Comparison of ENCODE assay signal across 1 cellular context in the genomic region with DNA sequence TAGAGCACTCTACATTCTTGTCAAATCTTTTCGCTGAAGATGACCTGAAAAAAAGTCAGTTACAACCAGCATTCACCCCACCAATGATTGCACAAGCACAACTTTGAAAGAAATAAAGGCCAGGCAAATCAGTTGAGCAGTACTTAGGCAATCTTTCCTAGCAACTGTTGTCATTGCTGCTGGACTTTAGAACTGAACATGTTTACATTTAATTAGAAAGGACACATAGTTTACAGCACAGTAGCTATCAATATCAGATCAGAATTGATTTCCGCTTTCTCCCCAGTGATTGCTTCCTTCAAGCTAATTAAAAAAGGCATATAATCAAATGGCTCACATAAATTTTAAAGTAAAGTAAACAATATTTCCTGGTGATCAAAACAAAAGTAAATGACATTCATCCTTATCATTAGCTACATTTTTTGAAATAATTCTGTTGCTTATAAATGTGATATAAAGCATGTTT.
TF ChIP-seq lines count a peak whose summit lies in the region.

No MANE protein-coding gene starts in this region.

TF ChIP-seq in HepG2, 621 proteins besides CTCF, POLR2A, EP300 and RAD21 (continued from another document and continues in another):
- TF ChIP-seq, protein P1, sequence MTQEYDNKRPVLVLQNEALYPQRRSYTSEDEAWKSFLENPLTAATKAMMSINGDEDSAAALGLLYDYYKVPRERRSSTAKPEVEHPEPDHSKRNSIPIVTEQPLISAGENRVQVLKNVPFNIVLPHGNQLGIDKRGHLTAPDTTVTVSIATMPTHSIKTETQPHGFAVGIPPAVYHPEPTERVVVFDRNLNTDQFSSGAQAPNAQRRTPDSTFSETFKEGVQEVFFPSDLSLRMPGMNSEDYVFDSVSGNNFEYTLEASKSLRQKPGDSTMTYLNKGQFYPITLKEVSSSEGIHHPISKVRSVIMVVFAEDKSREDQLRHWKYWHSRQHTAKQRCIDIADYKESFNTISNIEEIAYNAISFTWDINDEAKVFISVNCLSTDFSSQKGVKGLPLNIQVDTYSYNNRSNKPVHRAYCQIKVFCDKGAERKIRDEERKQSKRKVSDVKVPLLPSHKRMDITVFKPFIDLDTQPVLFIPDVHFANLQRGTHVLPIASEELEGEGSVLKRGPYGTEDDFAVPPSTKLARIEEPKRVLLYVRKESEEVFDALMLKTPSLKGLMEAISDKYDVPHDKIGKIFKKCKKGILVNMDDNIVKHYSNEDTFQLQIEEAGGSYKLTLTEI (CRISPR knock-in tag; conservative IDR thresholded peaks at IDR 0.05): no peak
- TF ChIP-seq ZNF629 (CRISPR knock-in tag; conservative IDR thresholded peaks at IDR 0.05) (peak; percentile 72), CAMTA2 (CRISPR knock-in tag; IDR thresholded peaks at IDR 0.05; ENCODE audit: borderline replicate concordance) (no peak), GTF2F1 (IDR thresholded peaks at IDR 0.05; ENCODE audit: low read length) (no peak), CREB1 (IDR thresholded peaks at IDR 0.05) (peak; percentile 81), CREB1 (CRISPR knock-in tag; IDR thresholded peaks at IDR 0.05) (peak; percentile 94; the same call in 1 of the 2 replicates), ZNF441 (CRISPR knock-in tag; IDR thresholded peaks at IDR 0.05; ENCODE audit: borderline replicate concordance) (peak; percentile 85; the same call in 1 of the 2 replicates), ESRRA (CRISPR knock-in tag; IDR thresholded peaks at IDR 0.05; ENCODE audit: low read depth) (peak; percentile 94), RARG (CRISPR knock-in tag; IDR thresholded peaks at IDR 0.05; ENCODE audit: low read depth) (no peak), SMAD3 (CRISPR knock-in tag; IDR thresholded peaks at IDR 0.05) (peak; percentile 100), MYNN (CRISPR knock-in tag; IDR thresholded peaks at IDR 0.05; ENCODE audit: low read depth) (no peak), ZNF44 (CRISPR knock-in tag; IDR thresholded peaks at IDR 0.05) (peak; percentile 98), SOX5 (CRISPR knock-in tag; IDR thresholded peaks at IDR 0.05; ENCODE audit: borderline replicate concordance) (peak; percentile 99), ZFP90 (CRISPR knock-in tag; IDR thresholded peaks at IDR 0.05; ENCODE audit: borderline replicate concordance) (peak; percentile 98), KMT2B (CRISPR knock-in tag; IDR thresholded peaks at IDR 0.05) (peak; percentile 81; the same call in 1 of the 2 replicates), ZNF567 (CRISPR knock-in tag; IDR thresholded peaks at IDR 0.05; ENCODE audit: borderline replicate concordance) (no peak; the same call in 1 of the 2 replicates), NCOA2 (CRISPR knock-in tag; IDR thresholded peaks at IDR 0.05) (peak; percentile 100), KMT2A (CRISPR knock-in tag; IDR thresholded peaks at IDR 0.05) (peak; percentile 88; the same call in 1 of the 2 replicates), ZNF570 (CRISPR knock-in tag; IDR thresholded peaks at IDR 0.05; ENCODE audit: borderline replicate concordance) (0 out of 2 replicates have a peak, but pooled peaks have one; percentile 75), ZNF207 (IDR thresholded peaks at IDR 0.05; ENCODE audit: borderline replicate concordance) (no peak), MBNL3 (CRISPR knock-in tag; conservative IDR thresholded peaks at IDR 0.05) (no peak), SMARCE1 (IDR thresholded peaks at IDR 0.05; ENCODE audit: borderline replicate concordance) (peak; percentile 98), CC2D1A (CRISPR knock-in tag; IDR thresholded peaks at IDR 0.05) (no peak), FOXC1 (CRISPR knock-in tag; IDR thresholded peaks at IDR 0.05; ENCODE audit: borderline replicate concordance) (no peak; the same call in 1 of the 2 replicates), ZNF543 (CRISPR knock-in tag; IDR thresholded peaks at IDR 0.05) (peak; percentile 92; the same call in 1 of the 2 replicates), SALL1 (CRISPR knock-in tag; IDR thresholded peaks at IDR 0.05) (peak; percentile 100; the same call in 1 of the 2 replicates), GPN1 (CRISPR knock-in tag; IDR thresholded peaks at IDR 0.05; ENCODE audit: borderline replicate concordance) (no peak), ZNF558 (CRISPR knock-in tag; IDR thresholded peaks at IDR 0.05; ENCODE audit: borderline replicate concordance) (no peak), ZNF703 (CRISPR knock-in tag; IDR thresholded peaks at IDR 0.05; ENCODE audit: borderline replicate concordance) (peak; percentile 61; the same call in 1 of the 2 replicates), ZNF224 (CRISPR knock-in tag; IDR thresholded peaks at IDR 0.05) (no peak), NFRKB (IDR thresholded peaks at IDR 0.05) (no peak), ZFP36 (IDR thresholded peaks at IDR 0.05; ENCODE audit: borderline replicate concordance, low read depth, low read length, partially characterized antibody) (no peak), FOXA1 (IDR thresholded peaks at IDR 0.05) (peak; percentile 99), FOXA1 (CRISPR knock-in tag; IDR thresholded peaks at IDR 0.05) (peak; percentile 100), RBAK (CRISPR knock-in tag; IDR thresholded peaks at IDR 0.05) (peak; percentile 79; the same call in 1 of the 2 replicates), TAF15 (IDR thresholded peaks at IDR 0.05; ENCODE audit: low read depth, low read length, poor library complexity, severe bottlenecking) (no peak), EED (CRISPR knock-in tag; IDR thresholded peaks at IDR 0.05) (no peak), ZNF33B (CRISPR knock-in tag; IDR thresholded peaks at IDR 0.05) (peak; percentile 96; the same call in 1 of the 2 replicates), ZNF569 (CRISPR knock-in tag; IDR thresholded peaks at IDR 0.05; ENCODE audit: borderline replicate concordance) (no peak; the same call in 1 of the 2 replicates)
- TF ChIP-seq, protein P2, sequence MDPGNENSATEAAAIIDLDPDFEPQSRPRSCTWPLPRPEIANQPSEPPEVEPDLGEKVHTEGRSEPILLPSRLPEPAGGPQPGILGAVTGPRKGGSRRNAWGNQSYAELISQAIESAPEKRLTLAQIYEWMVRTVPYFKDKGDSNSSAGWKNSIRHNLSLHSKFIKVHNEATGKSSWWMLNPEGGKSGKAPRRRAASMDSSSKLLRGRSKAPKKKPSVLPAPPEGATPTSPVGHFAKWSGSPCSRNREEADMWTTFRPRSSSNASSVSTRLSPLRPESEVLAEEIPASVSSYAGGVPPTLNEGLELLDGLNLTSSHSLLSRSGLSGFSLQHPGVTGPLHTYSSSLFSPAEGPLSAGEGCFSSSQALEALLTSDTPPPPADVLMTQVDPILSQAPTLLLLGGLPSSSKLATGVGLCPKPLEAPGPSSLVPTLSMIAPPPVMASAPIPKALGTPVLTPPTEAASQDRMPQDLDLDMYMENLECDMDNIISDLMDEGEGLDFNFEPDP (CRISPR knock-in tag; conservative IDR thresholded peaks at IDR 0.05): no peak
- TF ChIP-seq, protein P3, sequence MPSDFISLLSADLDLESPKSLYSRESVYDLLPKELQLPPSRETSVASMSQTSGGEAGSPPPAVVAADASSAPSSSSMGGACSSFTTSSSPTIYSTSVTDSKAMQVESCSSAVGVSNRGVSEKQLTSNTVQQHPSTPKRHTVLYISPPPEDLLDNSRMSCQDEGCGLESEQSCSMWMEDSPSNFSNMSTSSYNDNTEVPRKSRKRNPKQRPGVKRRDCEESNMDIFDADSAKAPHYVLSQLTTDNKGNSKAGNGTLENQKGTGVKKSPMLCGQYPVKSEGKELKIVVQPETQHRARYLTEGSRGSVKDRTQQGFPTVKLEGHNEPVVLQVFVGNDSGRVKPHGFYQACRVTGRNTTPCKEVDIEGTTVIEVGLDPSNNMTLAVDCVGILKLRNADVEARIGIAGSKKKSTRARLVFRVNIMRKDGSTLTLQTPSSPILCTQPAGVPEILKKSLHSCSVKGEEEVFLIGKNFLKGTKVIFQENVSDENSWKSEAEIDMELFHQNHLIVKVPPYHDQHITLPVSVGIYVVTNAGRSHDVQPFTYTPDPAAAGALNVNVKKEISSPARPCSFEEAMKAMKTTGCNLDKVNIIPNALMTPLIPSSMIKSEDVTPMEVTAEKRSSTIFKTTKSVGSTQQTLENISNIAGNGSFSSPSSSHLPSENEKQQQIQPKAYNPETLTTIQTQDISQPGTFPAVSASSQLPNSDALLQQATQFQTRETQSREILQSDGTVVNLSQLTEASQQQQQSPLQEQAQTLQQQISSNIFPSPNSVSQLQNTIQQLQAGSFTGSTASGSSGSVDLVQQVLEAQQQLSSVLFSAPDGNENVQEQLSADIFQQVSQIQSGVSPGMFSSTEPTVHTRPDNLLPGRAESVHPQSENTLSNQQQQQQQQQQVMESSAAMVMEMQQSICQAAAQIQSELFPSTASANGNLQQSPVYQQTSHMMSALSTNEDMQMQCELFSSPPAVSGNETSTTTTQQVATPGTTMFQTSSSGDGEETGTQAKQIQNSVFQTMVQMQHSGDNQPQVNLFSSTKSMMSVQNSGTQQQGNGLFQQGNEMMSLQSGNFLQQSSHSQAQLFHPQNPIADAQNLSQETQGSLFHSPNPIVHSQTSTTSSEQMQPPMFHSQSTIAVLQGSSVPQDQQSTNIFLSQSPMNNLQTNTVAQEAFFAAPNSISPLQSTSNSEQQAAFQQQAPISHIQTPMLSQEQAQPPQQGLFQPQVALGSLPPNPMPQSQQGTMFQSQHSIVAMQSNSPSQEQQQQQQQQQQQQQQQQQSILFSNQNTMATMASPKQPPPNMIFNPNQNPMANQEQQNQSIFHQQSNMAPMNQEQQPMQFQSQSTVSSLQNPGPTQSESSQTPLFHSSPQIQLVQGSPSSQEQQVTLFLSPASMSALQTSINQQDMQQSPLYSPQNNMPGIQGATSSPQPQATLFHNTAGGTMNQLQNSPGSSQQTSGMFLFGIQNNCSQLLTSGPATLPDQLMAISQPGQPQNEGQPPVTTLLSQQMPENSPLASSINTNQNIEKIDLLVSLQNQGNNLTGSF (CRISPR knock-in tag; IDR thresholded peaks at IDR 0.05): no peak
- TF ChIP-seq, protein P4, sequence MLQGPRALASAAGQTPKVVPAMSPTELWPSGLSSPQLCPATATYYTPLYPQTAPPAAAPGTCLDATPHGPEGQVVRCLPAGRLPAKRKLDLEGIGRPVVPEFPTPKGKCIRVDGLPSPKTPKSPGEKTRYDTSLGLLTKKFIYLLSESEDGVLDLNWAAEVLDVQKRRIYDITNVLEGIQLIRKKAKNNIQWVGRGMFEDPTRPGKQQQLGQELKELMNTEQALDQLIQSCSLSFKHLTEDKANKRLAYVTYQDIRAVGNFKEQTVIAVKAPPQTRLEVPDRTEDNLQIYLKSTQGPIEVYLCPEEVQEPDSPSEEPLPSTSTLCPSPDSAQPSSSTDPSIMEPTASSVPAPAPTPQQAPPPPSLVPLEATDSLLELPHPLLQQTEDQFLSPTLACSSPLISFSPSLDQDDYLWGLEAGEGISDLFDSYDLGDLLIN (CRISPR knock-in tag; IDR thresholded peaks at IDR 0.05; ENCODE audit: borderline replicate concordance): 0 out of 2 replicates have a peak, but pooled peaks have one; percentile 73
- TF ChIP-seq, protein P5, sequence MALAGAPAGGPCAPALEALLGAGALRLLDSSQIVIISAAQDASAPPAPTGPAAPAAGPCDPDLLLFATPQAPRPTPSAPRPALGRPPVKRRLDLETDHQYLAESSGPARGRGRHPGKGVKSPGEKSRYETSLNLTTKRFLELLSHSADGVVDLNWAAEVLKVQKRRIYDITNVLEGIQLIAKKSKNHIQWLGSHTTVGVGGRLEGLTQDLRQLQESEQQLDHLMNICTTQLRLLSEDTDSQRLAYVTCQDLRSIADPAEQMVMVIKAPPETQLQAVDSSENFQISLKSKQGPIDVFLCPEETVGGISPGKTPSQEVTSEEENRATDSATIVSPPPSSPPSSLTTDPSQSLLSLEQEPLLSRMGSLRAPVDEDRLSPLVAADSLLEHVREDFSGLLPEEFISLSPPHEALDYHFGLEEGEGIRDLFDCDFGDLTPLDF (CRISPR knock-in tag; IDR thresholded peaks at IDR 0.05): peak; percentile 38; the same call in 1 of the 2 replicates
- TF ChIP-seq, protein P6, sequence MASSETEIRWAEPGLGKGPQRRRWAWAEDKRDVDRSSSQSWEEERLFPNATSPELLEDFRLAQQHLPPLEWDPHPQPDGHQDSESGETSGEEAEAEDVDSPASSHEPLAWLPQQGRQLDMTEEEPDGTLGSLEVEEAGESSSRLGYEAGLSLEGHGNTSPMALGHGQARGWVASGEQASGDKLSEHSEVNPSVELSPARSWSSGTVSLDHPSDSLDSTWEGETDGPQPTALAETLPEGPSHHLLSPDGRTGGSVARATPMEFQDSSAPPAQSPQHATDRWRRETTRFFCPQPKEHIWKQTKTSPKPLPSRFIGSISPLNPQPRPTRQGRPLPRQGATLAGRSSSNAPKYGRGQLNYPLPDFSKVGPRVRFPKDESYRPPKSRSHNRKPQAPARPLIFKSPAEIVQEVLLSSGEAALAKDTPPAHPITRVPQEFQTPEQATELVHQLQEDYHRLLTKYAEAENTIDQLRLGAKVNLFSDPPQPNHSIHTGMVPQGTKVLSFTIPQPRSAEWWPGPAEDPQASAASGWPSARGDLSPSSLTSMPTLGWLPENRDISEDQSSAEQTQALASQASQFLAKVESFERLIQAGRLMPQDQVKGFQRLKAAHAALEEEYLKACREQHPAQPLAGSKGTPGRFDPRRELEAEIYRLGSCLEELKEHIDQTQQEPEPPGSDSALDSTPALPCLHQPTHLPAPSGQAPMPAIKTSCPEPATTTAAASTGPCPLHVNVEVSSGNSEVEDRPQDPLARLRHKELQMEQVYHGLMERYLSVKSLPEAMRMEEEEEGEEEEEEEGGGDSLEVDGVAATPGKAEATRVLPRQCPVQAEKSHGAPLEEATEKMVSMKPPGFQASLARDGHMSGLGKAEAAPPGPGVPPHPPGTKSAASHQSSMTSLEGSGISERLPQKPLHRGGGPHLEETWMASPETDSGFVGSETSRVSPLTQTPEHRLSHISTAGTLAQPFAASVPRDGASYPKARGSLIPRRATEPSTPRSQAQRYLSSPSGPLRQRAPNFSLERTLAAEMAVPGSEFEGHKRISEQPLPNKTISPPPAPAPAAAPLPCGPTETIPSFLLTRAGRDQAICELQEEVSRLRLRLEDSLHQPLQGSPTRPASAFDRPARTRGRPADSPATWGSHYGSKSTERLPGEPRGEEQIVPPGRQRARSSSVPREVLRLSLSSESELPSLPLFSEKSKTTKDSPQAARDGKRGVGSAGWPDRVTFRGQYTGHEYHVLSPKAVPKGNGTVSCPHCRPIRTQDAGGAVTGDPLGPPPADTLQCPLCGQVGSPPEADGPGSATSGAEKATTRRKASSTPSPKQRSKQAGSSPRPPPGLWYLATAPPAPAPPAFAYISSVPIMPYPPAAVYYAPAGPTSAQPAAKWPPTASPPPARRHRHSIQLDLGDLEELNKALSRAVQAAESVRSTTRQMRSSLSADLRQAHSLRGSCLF (CRISPR knock-in tag; IDR thresholded peaks at IDR 0.05; ENCODE audit: borderline replicate concordance): no peak
- TF ChIP-seq, protein P7, sequence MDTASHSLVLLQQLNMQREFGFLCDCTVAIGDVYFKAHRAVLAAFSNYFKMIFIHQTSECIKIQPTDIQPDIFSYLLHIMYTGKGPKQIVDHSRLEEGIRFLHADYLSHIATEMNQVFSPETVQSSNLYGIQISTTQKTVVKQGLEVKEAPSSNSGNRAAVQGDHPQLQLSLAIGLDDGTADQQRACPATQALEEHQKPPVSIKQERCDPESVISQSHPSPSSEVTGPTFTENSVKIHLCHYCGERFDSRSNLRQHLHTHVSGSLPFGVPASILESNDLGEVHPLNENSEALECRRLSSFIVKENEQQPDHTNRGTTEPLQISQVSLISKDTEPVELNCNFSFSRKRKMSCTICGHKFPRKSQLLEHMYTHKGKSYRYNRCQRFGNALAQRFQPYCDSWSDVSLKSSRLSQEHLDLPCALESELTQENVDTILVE (CRISPR knock-in tag; IDR thresholded peaks at IDR 0.05): peak; percentile 99
- TF ChIP-seq, protein P8, sequence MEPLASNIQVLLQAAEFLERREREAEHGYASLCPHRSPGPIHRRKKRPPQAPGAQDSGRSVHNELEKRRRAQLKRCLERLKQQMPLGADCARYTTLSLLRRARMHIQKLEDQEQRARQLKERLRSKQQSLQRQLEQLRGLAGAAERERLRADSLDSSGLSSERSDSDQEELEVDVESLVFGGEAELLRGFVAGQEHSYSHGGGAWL (CRISPR knock-in tag; IDR thresholded peaks at IDR 0.05): no peak; the same call in 1 of the 2 replicates
